ENCODE assay signal across 35 cellular contexts in genomic region chr10:126691456-126691855, GRCh38. TPM values are rescaled to one million over a fixed set of nuclear protein-coding genes. Genes with fewer than 3 reads are reported as not detected.
"Had no signal": no experiment of that assay in that cellular context is flagged by ENCODE, and none has a peak within 500 bp of the region (broad histone marks: within the 10 kb centered on the region; RNA-seq: fewer than 3 reads in every experiment).

No MANE protein-coding gene starts in this region.

- H3K27ac ChIP-seq: adrenal gland, body of pancreas, PC-9 had no signal

- ATAC-seq: activated CD4-positive, alpha-beta T cell treated with anti-CD3 and anti-CD28 coated beads for 36 hours; activated CD4-positive, CD25-positive, alpha-beta regulatory T cell treated with anti-CD3 and anti-CD28 coated beads, Interleukin-2, amount 50 U/mL, for 24 hours; activated CD8-positive, alpha-beta T cell treated with anti-CD3 and anti-CD28 coated beads, Interleukin-2, amount 10 ng/mL, durations not matched to agents 7 days and 5 days; activated naive CD4-positive, alpha-beta T cell treated with anti-CD3 and anti-CD28 coated beads, Interleukin-2, amount 50 U/mL, for 72 hours; activated T-cell treated with anti-CD3 and anti-CD28 coated beads, Interleukin-2, amount 50 U/mL, for 4 hours; body of pancreas had no signal

- H3K4me3 Mint-ChIP-seq: activated CD4-positive, alpha-beta T cell treated with anti-CD3 and anti-CD28 coated beads for 36 hours; activated CD4-positive, alpha-beta T cell treated with anti-CD3 and anti-CD28 coated beads, Interleukin-2, amount 10 ng/mL, durations not matched to agents 7 days and 5 days; activated CD8-positive, alpha-beta T cell treated with anti-CD3 and anti-CD28 coated beads, Interleukin-2, amount 10 ng/mL, durations not matched to agents 7 days and 5 days; activated naive CD4-positive, alpha-beta T cell treated with anti-CD3 and anti-CD28 coated beads for 36 hours; activated T-cell treated with anti-CD3 and anti-CD28 coated beads, Interleukin-2, amount 50 U/mL, for 4 hours; activated T-helper 1 cell treated with anti-CD3 and anti-CD28 coated beads, Interleukin-12 subunit alpha, Interleukin-12 subunit beta, Interleukin-2, Interleukin-4 antibody, amounts not matched to agents 30 ng/mL and 10 ng/mL and 1 ng/mL, durations not matched to agents 14 hours and 24 hours and 36 hours had no signal

- H3K9me3 Mint-ChIP-seq: activated CD4-positive, alpha-beta T cell treated with anti-CD3 and anti-CD28 coated beads, Interleukin-2, amount 10 ng/mL, durations not matched to agents 7 days and 5 days; activated T-helper 1 cell treated with anti-CD3 and anti-CD28 coated beads, Interleukin-12 subunit alpha, Interleukin-12 subunit beta, Interleukin-2, Interleukin-4 antibody, amounts not matched to agents 30 ng/mL and 10 ng/mL and 1 ng/mL, durations not matched to agents 14 hours and 24 hours and 36 hours had no signal

- H3K4me1 ChIP-seq: adrenal gland, body of pancreas had no signal

- H3K9me3 ChIP-seq: adrenal gland, body of pancreas had no signal

- H3K4me3 ChIP-seq: adrenal gland, body of pancreas, PC-9 had no signal

- H3K4me1 Mint-ChIP-seq: activated CD4-positive, alpha-beta T cell treated with anti-CD3 and anti-CD28 coated beads for 36 hours; activated CD4-positive, alpha-beta T cell treated with anti-CD3 and anti-CD28 coated beads, Interleukin-2, amount 10 ng/mL, durations not matched to agents 7 days and 5 days had no signal

- H3K27me3 ChIP-seq: adrenal gland, body of pancreas had no signal

- DNase-seq: activated CD4-positive, alpha-beta T cell treated with anti-CD3 and anti-CD28 coated beads for 36 hours; activated CD4-positive, alpha-beta T cell treated with anti-CD3 and anti-CD28 coated beads, Interleukin-2, amount 10 ng/mL, durations not matched to agents 7 days and 5 days; activated CD4-positive, alpha-beta T cell treated with anti-CD3 and anti-CD28 coated beads, Interleukin-2, amount 50 U/mL, for 48 hours; activated CD8-positive, alpha-beta T cell treated with anti-CD3 and anti-CD28 coated beads, Interleukin-2, amount 10 ng/mL, durations not matched to agents 7 days and 5 days; activated gamma-delta T cell treated with Interleukin-2 at 50 U/mL for 16 hours; activated naive CD4-positive, alpha-beta T cell treated with anti-CD3 and anti-CD28 coated beads for 36 hours; activated T-cell treated with anti-CD3 and anti-CD28 coated beads for 4 hours; activated T-cell treated with anti-CD3 and anti-CD28 coated beads, Interleukin-2, amount 50 U/mL, for 4 hours; adrenal gland; body of pancreas; caudate nucleus; MM.1S; MV-4-11; NCI-H1092; NCI-H1436 treated with DMSO at 0.1 percent for 48 hours; NCI-H1694 treated with DMSO at 0.1 percent for 48 hours; NCI-H2029 treated with DMSO at 0.1 percent for 48 hours; NCI-H2107; NCI-H2171; NCI-H510A; NCI-H526; NCI-H748 treated with DMSO at 0.1 percent for 48 hours; NK-92 treated with Interleukin-12 subunit alpha and Interleukin-12 subunit beta, amount 100 ng/mL, for 24 hours; PC-9; Right ventricle myocardium superior; SW 1271; T1000 had no signal

- H3K27ac Mint-ChIP-seq: activated CD4-positive, alpha-beta T cell treated with anti-CD3 and anti-CD28 coated beads for 36 hours; activated CD4-positive, alpha-beta T cell treated with anti-CD3 and anti-CD28 coated beads, Interleukin-2, amount 10 ng/mL, durations not matched to agents 7 days and 5 days; activated CD8-positive, alpha-beta T cell treated with anti-CD3 and anti-CD28 coated beads, Interleukin-2, amount 10 ng/mL, durations not matched to agents 7 days and 5 days; activated naive CD4-positive, alpha-beta T cell treated with anti-CD3 and anti-CD28 coated beads for 36 hours; activated naive CD4-positive, alpha-beta T cell treated with anti-CD3 and anti-CD28 coated beads, Interleukin-2, amount 50 U/mL, for 72 hours; activated T-helper 1 cell treated with anti-CD3 and anti-CD28 coated beads, Interleukin-12 subunit alpha, Interleukin-12 subunit beta, Interleukin-2, Interleukin-4 antibody, amounts not matched to agents 30 ng/mL and 10 ng/mL and 1 ng/mL, durations not matched to agents 14 hours and 24 hours and 36 hours had no signal

- H3K36me3 ChIP-seq: adrenal gland had no signal

- H3K27me3 Mint-ChIP-seq: activated CD4-positive, alpha-beta T cell treated with anti-CD3 and anti-CD28 coated beads, Interleukin-2, amount 10 ng/mL, durations not matched to agents 7 days and 5 days had no signal

RNA-seq across cellular contexts. Expression of gene C10orf90, which starts 21.0 kb away (rescaled TPM):
- total RNA-seq: activated CD4-positive, alpha-beta T cell treated with anti-CD3 and anti-CD28 coated beads for 36 hours; activated CD4-positive, alpha-beta T cell treated with anti-CD3 and anti-CD28 coated beads, Interleukin-2, amount 10 ng/mL, durations not matched to agents 7 days and 5 days; activated CD8-positive, alpha-beta T cell treated with anti-CD3 and anti-CD28 coated beads, Interleukin-2, amount 10 ng/mL, durations not matched to agents 7 days and 5 days; activated naive CD4-positive, alpha-beta T cell treated with anti-CD3 and anti-CD28 coated beads for 36 hours; activated naive CD4-positive, alpha-beta T cell treated with anti-CD3 and anti-CD28 coated beads, Interleukin-2, amount 50 U/mL, for 72 hours; activated T-cell treated with anti-CD3 and anti-CD28 coated beads, Interleukin-2, amount 50 U/mL, for 4 hours; activated T-helper 1 cell treated with anti-CD3 and anti-CD28 coated beads, Interleukin-12 subunit alpha, Interleukin-12 subunit beta, Interleukin-2, Interleukin-4 antibody, amounts not matched to agents 30 ng/mL and 10 ng/mL and 1 ng/mL, durations not matched to agents 14 hours and 24 hours and 36 hours; astrocyte; body of pancreas; bronchial epithelial cell; cerebellum; Right ventricle myocardium superior; T-helper 1 cell treated with Interleukin-12 subunit alpha and Interleukin-12 subunit beta and Interleukin-4 antibody, amounts not matched to agents 30 ng/mL and 1 ng/mL, for 36 hours; T-helper 2 cell treated with Interferon-gamma antibody and Interleukin-4, amounts not matched to agents 100 ng/mL and 5 ng/mL, for 36 hours had no signal
